29 cellular contexts compared by ENCODE assay signal in the genomic region with DNA sequence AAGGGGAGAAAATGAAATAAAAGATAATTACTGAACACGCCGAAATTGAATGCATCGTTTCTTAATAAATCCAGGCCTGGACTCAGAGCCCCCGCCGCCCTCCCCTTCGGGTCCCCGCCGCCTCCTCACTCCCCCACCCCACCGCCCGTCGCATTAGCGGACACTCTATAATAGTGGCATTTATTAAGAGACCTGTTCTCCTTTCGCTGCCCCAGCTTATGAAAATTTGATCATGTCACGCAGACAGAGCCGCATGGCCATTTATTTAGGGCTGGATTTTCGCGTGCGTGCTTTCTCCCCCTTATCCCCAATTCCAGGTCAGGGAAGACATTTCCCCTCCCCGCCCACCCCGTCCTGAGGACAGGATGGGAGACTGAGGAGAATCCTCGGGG. TPM values are rescaled to one million over a fixed set of nuclear protein-coding genes. Genes with fewer than 3 reads are reported as not detected.
DNase-seq lines count a peak whose midpoint lies in the region; ATAC-seq and TF ChIP-seq lines count a peak whose summit lies in the region.
"Had no signal": no experiment of that assay in that cellular context is flagged by ENCODE, and none has a peak within 500 bp of the region (broad histone marks: within the 10 kb centered on the region; RNA-seq: fewer than 3 reads in every experiment).

No MANE protein-coding gene starts in this region.

- H3K4me3 ChIP-seq in colonic mucosa (no peak overlapping the region), lower lobe of right lung (peak overlapping the region; percentile 6), testis (peak overlapping the region; percentile 4 to 44)
- H3K4me3 ChIP-seq: body of pancreas, GM23248, SJSA1, skin epidermis had no signal

- TF ChIP-seq CTCF in colonic mucosa (IDR thresholded peaks at IDR 0.05) (no peak), lower lobe of right lung (IDR thresholded peaks at IDR 0.05) (no peak), testis (IDR thresholded peaks at IDR 0.05) (no peak)

- H3K27ac ChIP-seq in colonic mucosa (peak overlapping the region; percentile 5), lower lobe of right lung (peak overlapping the region; percentile 81), testis (no peak overlapping the region)
- H3K27ac ChIP-seq: GM23248, parathyroid adenoma, SJSA1 had no signal

- H3K27me3 ChIP-seq in colonic mucosa = no peaks in the 10 kb centered on the region
- H3K27me3 ChIP-seq in lower lobe of right lung (ENCODE audit: low read depth) = peaks cover 62% of the 10 kb centered on the region
- no peaks in the 10 kb centered on the region for H3K27me3 ChIP-seq in testis
- H3K27me3 ChIP-seq: SJSA1 had no signal

- H3K9ac ChIP-seq in colonic mucosa (ENCODE audit: low read depth in 2 of 2, low read length in 2 of 2) = no peak overlapping the region
- H3K9ac ChIP-seq: GM23248, parathyroid adenoma had no signal

- intact Hi-C loops in colonic mucosa (cut with DNase I) (no loop called here), lower lobe of right lung (cut with DNase I) (no loop called here), testis (cut with DNase I; ENCODE audit: low total_unique reads) (no loop called here)

- H3K36me3 ChIP-seq in colonic mucosa (no peaks in the 10 kb centered on the region), lower lobe of right lung (no peaks in the 10 kb centered on the region), testis (ENCODE audit: low read depth, missing control alignments) (no peaks in the 10 kb centered on the region)

- WGBS in testis, 2 donors = 14 to 19% methylated on average over 21 of the region's 21 CpGs

- H3K9me3 ChIP-seq in colonic mucosa (no peaks in the 10 kb centered on the region), lower lobe of right lung (no peaks in the 10 kb centered on the region), testis (no peaks in the 10 kb centered on the region)
- H3K9me3 ChIP-seq: body of pancreas, SJSA1 had no signal

- TF ChIP-seq POLR2A in testis (IDR thresholded peaks at IDR 0.05) = no peak

- DNase-seq in NCI-H748 (lab: John Stamatoyannopoulos, UW; ENCODE audit: unreplicated experiment) (peak; percentile 57), NCI-H748 treated with DMSO at 0.1 percent for 48 hours (lab: John Stamatoyannopoulos, UW) (no peak), colonic mucosa (no peak), lower lobe of right lung (no peak), testis (no peak), hypothalamus (lab: John Stamatoyannopoulos, UW) (no peak), NCI-H2029 treated with DMSO at 0.1 percent for 48 hours (lab: John Stamatoyannopoulos, UW) (no peak), NCI-H1694 (lab: John Stamatoyannopoulos, UW) (no peak)
- DNase-seq: activated CD4-positive, alpha-beta memory T cell treated with anti-CD3 and anti-CD28 coated beads, Interleukin-2, amount 10 ng/mL, durations not matched to agents 7 days and 5 days; activated naive CD4-positive, alpha-beta T cell treated with anti-CD3 and anti-CD28 coated beads, Interleukin-2, amount 10 ng/mL, durations not matched to agents 7 days and 5 days; activated T-cell treated with anti-CD3 and anti-CD28 coated beads, Interleukin-2, amount 50 U/mL, for 4 hours; body of pancreas; DMS 273 treated with DMSO at 0.1 percent for 48 hours; GDM1; GM23248; Karpas-422; naive B cell; NCI-H69; PC-3; stimulated activated CD4-positive, alpha-beta T cell treated with anti-CD3 and anti-CD28 coated beads, Interleukin-4, amount 100 ng/mL, for 1 hour had no signal

- ATAC-seq in lower lobe of right lung = no peak
- ATAC-seq: activated T-cell treated with anti-CD3 and anti-CD28 coated beads, Interleukin-2, amount 50 U/mL, for 4 hours; body of pancreas; PC-3 had no signal

- peaks cover 14% of the 10 kb centered on the region for H3K4me1 ChIP-seq in colonic mucosa
- peaks cover 12% of the 10 kb centered on the region for H3K4me1 ChIP-seq in lower lobe of right lung
- H3K4me1 ChIP-seq in testis = no peaks in the 10 kb centered on the region
- H3K4me1 ChIP-seq: parathyroid adenoma, SJSA1 had no signal

RNA-seq across cellular contexts. Expression of a gene that starts 6.3 kb away (rescaled TPM):
- total RNA-seq in colonic mucosa (1 to 10 TPM; 2.6 to 6.4 TPM), lower lobe of right lung (5.6 TPM), testis (1 to 10 TPM; 1.8 to 3.3 TPM)
- polyA plus RNA-seq in testis (ENCODE audit: insufficient read depth, low read depth, low replicate concordance) = 4.2 TPM

RNA-seq across cellular contexts. Expression of a gene that starts 20.4 kb away (rescaled TPM):
- not detected for total RNA-seq in colonic mucosa
- total RNA-seq in lower lobe of right lung = not detected
- 1 to 10 TPM in 1 of 2 donors, not detected in 1; 1.1 TPM for total RNA-seq in testis
- not detected for polyA plus RNA-seq in testis (ENCODE audit: insufficient read depth, low read depth, low replicate concordance)
- total RNA-seq: A673; activated CD4-positive, alpha-beta memory T cell treated with anti-CD3 and anti-CD28 coated beads, Interleukin-2, amount 10 ng/mL, durations not matched to agents 7 days and 5 days; activated T-cell treated with anti-CD3 and anti-CD28 coated beads, Interleukin-2, amount 50 U/mL, for 4 hours; body of pancreas; epithelial cell of proximal tubule; glomerular endothelial cell; GM23248; HT1080; liver; PC-3; SJSA1 had no signal
- polyA plus RNA-seq: GM23248, liver had no signal

RNA-seq across cellular contexts. Expression of a gene that starts 26.9 kb away (rescaled TPM):
- total RNA-seq in colonic mucosa (1 to 10 TPM; 2.5 to 4.7 TPM), lower lobe of right lung (5.8 TPM), testis (1 to 10 TPM; 1.6 to 1.8 TPM)
- 1.6 TPM for polyA plus RNA-seq in testis (ENCODE audit: insufficient read depth, low read depth, low replicate concordance)

RNA-seq across cellular contexts. Expression of a gene that starts 38.8 kb away (rescaled TPM):
- 10 to 100 TPM; 17.4 to 31.8 TPM for total RNA-seq in colonic mucosa
- 11.3 TPM for total RNA-seq in lower lobe of right lung
- 10 to 100 TPM in 1 of 2 donors, 1 to 10 TPM in 1; 9.2 to 10.6 TPM for total RNA-seq in testis
- polyA plus RNA-seq in testis (ENCODE audit: insufficient read depth, low read depth, low replicate concordance) = 11.4 TPM

RNA-seq across cellular contexts. Expression of a gene that starts 42.4 kb away (rescaled TPM):
- total RNA-seq in colonic mucosa (10 to 100 TPM; 11.0 to 22.7 TPM), lower lobe of right lung (3.9 TPM), testis (under 1 TPM; 0.50 to 0.71 TPM)
- polyA plus RNA-seq in testis (ENCODE audit: insufficient read depth, low read depth, low replicate concordance) = 1.7 TPM
- total RNA-seq: WTC11 had no signal

Comparison
In these comparisons a context has a peak if more than half of its experiments do, and no peak if none do; other contexts are left out.
1. H3K27ac ChIP-seq: peak in colonic mucosa (single experiment) and lower lobe of right lung (single experiment); none in testis (0 of 2).